Comparison of ENCODE assay signal across 24 cellular contexts in genomic region chr13:41052441-41052840, GRCh38. TPM values are rescaled to one million over a fixed set of nuclear protein-coding genes. Genes with fewer than 3 reads are reported as not detected.
DNase-seq lines count a peak whose midpoint lies in the region; ATAC-seq and TF ChIP-seq lines count a peak whose summit lies in the region.
"Had no signal": no experiment of that assay in that cellular context is flagged by ENCODE, and none has a peak within 500 bp of the region (broad histone marks: within the 10 kb centered on the region; RNA-seq: fewer than 3 reads in every experiment).

No MANE protein-coding gene starts in this region.

- intact Hi-C loops in left cardiac atrium (cut with DNase I): no loop called here
- intact Hi-C loops in ascending aorta (cut with DNase I): no loop called here
- intact Hi-C loops in mucosa of descending colon (cut with DNase I, micrococcal nuclease): loop anchor here (10.0 kb wide), 1 partner anchor 128 kb away; no protein-coding TSS in a partner anchor
- intact Hi-C loops in upper lobe of right lung (cut with DNase I): no loop called here

- H3K36me3 ChIP-seq in right atrium auricular region (peaks cover 7% of the 10 kb centered on the region), ascending aorta (peaks cover 0 to 8% of the 10 kb centered on the region in 2 donors), mucosa of descending colon (ENCODE audit: low read depth) (no peaks in the 10 kb centered on the region), upper lobe of right lung (no peaks in the 10 kb centered on the region)

- H3K27ac ChIP-seq in right atrium auricular region (peak overlapping the region; percentile 77 to 84), ascending aorta (peak overlapping the region; percentile 20 to 73), upper lobe of right lung (peak overlapping the region; percentile 39)
- H3K27ac ChIP-seq: KMS-11, parathyroid adenoma, RWPE1 had no signal

- no peaks in the 10 kb centered on the region for H3K27me3 ChIP-seq in right atrium auricular region
- H3K27me3 ChIP-seq in ascending aorta: no peaks in the 10 kb centered on the region
- no peaks in the 10 kb centered on the region for H3K27me3 ChIP-seq in upper lobe of right lung
- H3K27me3 ChIP-seq: esophagus squamous epithelium had no signal

- ATAC-seq in left cardiac atrium: no peak
- peak; percentile 17 for ATAC-seq in mucosa of descending colon
- no peak for ATAC-seq in upper lobe of right lung
- no peak for ATAC-seq in GM21576 (IDR thresholded peaks at IDR 0.05; ENCODE audit: unreplicated experiment)
- ATAC-seq: stimulated activated naive CD8-positive, alpha-beta T cell treated with anti-CD3 and anti-CD28 coated beads, Interleukin-15, amount 100 ng/mL, for 72 hours had no signal

- H3K9me3 ChIP-seq in right atrium auricular region (no peaks in the 10 kb centered on the region), ascending aorta (no peaks in the 10 kb centered on the region), mucosa of descending colon (peaks cover 4% of the 10 kb centered on the region), upper lobe of right lung (no peaks in the 10 kb centered on the region)

- H3K4me3 ChIP-seq in right atrium auricular region: no peak overlapping the region
- H3K4me3 ChIP-seq in ascending aorta: no peak overlapping the region
- no peak overlapping the region for H3K4me3 ChIP-seq in mucosa of descending colon
- no peak overlapping the region for H3K4me3 ChIP-seq in upper lobe of right lung
- H3K4me3 ChIP-seq: esophagus squamous epithelium, skin epidermis had no signal

- TF ChIP-seq CTCF in right atrium auricular region (IDR thresholded peaks at IDR 0.05) (no peak), ascending aorta (IDR thresholded peaks at IDR 0.05) (no peak), mucosa of descending colon (IDR thresholded peaks at IDR 0.05) (no peak), upper lobe of right lung (IDR thresholded peaks at IDR 0.05) (no peak)

- H3K4me1 ChIP-seq in right atrium auricular region (peaks cover 0 to 77% of the 10 kb centered on the region in 2 donors), ascending aorta (peaks cover 0 to 29% of the 10 kb centered on the region in 2 donors), mucosa of descending colon (ENCODE audit: low read depth) (peaks cover 46% of the 10 kb centered on the region), upper lobe of right lung (peaks cover 60% of the 10 kb centered on the region)
- H3K4me1 ChIP-seq: parathyroid adenoma had no signal

- no peak for DNase-seq in right atrium auricular region (ENCODE audit: low spot score)
- no peak for DNase-seq in left cardiac atrium
- no peak for DNase-seq in ascending aorta (ENCODE audit: low spot score in 2 of 2)
- DNase-seq in mucosa of descending colon: no peak
- no peak for DNase-seq in upper lobe of right lung
- no peak for DNase-seq in GM03348 (ENCODE audit: low spot score)
- DNase-seq in cerebellar nuclear complex (lab: John Stamatoyannopoulos, UW): no peak
- DNase-seq: activated CD4-positive, alpha-beta T cell treated with anti-CD3 and anti-CD28 coated beads, Interleukin-2, amount 50 U/mL, for 4 hours; activated naive CD4-positive, alpha-beta T cell treated with anti-CD3 and anti-CD28 coated beads, Interleukin-2, amount 10 ng/mL, durations not matched to agents 7 days and 5 days; activated T-cell treated with anti-CD3 and anti-CD28 coated beads for 4 hours; anterior cingulate cortex; effector CD8-positive, alpha-beta T cell; esophagus squamous epithelium; glutamatergic neuron; naive thymus-derived CD4-positive, alpha-beta T cell; NCI-H1092 treated with DMSO at 0.1 percent for 48 hours; NCI-H524; stimulated activated CD4-positive, alpha-beta T cell treated with anti-CD3 and anti-CD28 coated beads, Interleukin-2, amount 100 ng/mL, for 48 hours; stimulated activated naive CD8-positive, alpha-beta T cell treated with anti-CD3 and anti-CD28 coated beads, Interleukin-15, amount 100 ng/mL, for 72 hours had no signal

RNA-seq across cellular contexts. Expression of gene WBP4, which starts 8.9 kb away (rescaled TPM):
- total RNA-seq in right atrium auricular region (10 to 100 TPM; 14.0 to 18.0 TPM), left cardiac atrium (10 to 100 TPM; 14.3 to 15.8 TPM), ascending aorta (0.96 TPM), mucosa of descending colon (10 to 100 TPM in 1 of 3 donors, 1 to 10 TPM in 2; 6.4 to 11.4 (median 6.4) TPM), upper lobe of right lung (11.0 TPM)

RNA-seq across cellular contexts. Expression of gene ELF1, which starts 33.3 kb away (rescaled TPM):
- total RNA-seq in right atrium auricular region (10 to 100 TPM; 39.1 to 54.2 TPM), left cardiac atrium (10 to 100 TPM; 40.1 to 50.7 TPM), ascending aorta (105 TPM), mucosa of descending colon (100 to 1,000 TPM in 1 of 3 donors, 10 to 100 TPM in 2; 80.2 to 111 (median 96.8) TPM), upper lobe of right lung (81.5 TPM)

Comparison
In these comparisons a context has a peak if more than half of its experiments do, and no peak if none do; other contexts are left out.
1. intact Hi-C loops: an anchor here in mucosa of descending colon (10.0 kb wide); none called in left cardiac atrium, ascending aorta and upper lobe of right lung.